In the genomic region with DNA sequence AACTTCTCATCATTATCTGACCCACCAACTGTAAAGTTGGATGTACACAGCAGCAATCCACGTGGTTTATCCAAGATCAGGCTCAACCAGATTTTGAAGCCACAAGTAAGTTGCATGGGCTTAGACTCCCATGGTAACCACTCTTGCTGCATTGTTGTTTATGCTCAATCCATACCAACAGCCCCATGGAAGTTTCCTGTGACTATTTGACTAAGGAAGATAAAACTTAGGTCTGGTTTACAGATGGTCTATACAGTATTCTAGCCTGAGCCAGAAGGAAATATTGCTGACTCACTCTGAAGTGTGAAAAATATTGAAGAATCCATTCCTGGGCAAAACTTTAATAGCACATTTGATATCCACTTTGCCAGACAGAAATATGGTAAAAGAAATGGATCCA, we compare ENCODE assay signal across 24 cellular contexts.
DNase-seq lines count a peak whose midpoint lies in the region; ATAC-seq, FAIRE-seq and TF ChIP-seq lines count a peak whose summit lies in the region.
"Had no signal": no experiment of that assay in that cellular context is flagged by ENCODE, and none has a peak within 500 bp of the region (broad histone marks: within the 10 kb centered on the region; RNA-seq: fewer than 3 reads in every experiment).

No MANE protein-coding gene starts in this region.

- H3K27ac ChIP-seq in A549: peak overlapping the region in 1 of 2 experiments; percentile 38; a peak in 3 of 6 replicates
- H3K27ac ChIP-seq: ascending aorta; BLaER1 treated with 17β-estradiol and CSF1 and Interleukin-3, amounts not matched to agents 10 nM and 100 nM; colonic mucosa; gastrocnemius medialis; KMS-11; sigmoid colon; WERI-Rb-1 had no signal

- H3K4me1 ChIP-seq in A549: peaks cover 14% of the 10 kb centered on the region; the same call in 1 of the 3 replicates
- H3K4me1 ChIP-seq: BLaER1 treated with 17β-estradiol and CSF1 and Interleukin-3, amounts not matched to agents 10 nM and 100 nM; colonic mucosa; gastrocnemius medialis; sigmoid colon had no signal

- TF ChIP-seq EP300 in A549 (IDR thresholded peaks at IDR 0.05): no peak

- CTCF ChIA-PET in A549 (lab: Yijun Ruan, JAX): interaction anchor here (1.0 kb wide), 1 partner anchor 1327 kb away, joined by 3 read pairs; no protein-coding TSS in a partner anchor

- peak in 1 of 2 experiments; percentile 14 for DNase-seq in A549 (ENCODE audit: low read depth in 1 of 2, low spot score in 1 of 2)
- peak; percentile 34 for DNase-seq in HT1080 (ENCODE audit: low read depth)
- DNase-seq in cardiac fibroblast (ENCODE audit: low read depth in 2 of 2): peak; percentile 46 to 54
- peak; percentile 53 for DNase-seq in iris pigment epithelial cell (ENCODE audit: low read depth)
- no peak for DNase-seq in activated naive CD4-positive, alpha-beta T cell (lab: John Stamatoyannopoulos, UW)
- DNase-seq in RKO (ENCODE audit: low spot score): no peak
- DNase-seq in T-helper 1 cell: no peak
- DNase-seq: activated CD4-positive, alpha-beta T cell treated with anti-CD3 and anti-CD28 coated beads, Interleukin-2, amount 50 U/mL, for 48 hours; activated naive CD4-positive, alpha-beta T cell treated with anti-CD3 and anti-CD28 coated beads, Interleukin-2, amount 50 U/mL, for 16 hours; colonic mucosa; gastrocnemius medialis; natural killer cell; NCI-H2029; NCI-H446; sigmoid colon; T-helper 2 cell; WERI-Rb-1 had no signal

- H3K9me3 ChIP-seq in A549: no peaks in the 10 kb centered on the region
- H3K9me3 ChIP-seq: ascending aorta, colonic mucosa, gastrocnemius medialis, sigmoid colon had no signal

- no peak for TF ChIP-seq POLR2A in A549 (IDR thresholded peaks at IDR 0.05; ENCODE audit: low read length)

- POLR2A ChIA-PET in A549 (lab: Yijun Ruan, JAX): no interaction called here

- no peak overlapping the region for H3K4me3 ChIP-seq in A549
- H3K4me3 ChIP-seq in cardiac fibroblast (replicated peaks in 1 of 2; ENCODE audit: low read depth in 2 of 2, low read length in 2 of 2): no peak overlapping the region
- H3K4me3 ChIP-seq: ascending aorta; BLaER1 treated with 17β-estradiol and CSF1 and Interleukin-3, amounts not matched to agents 10 nM and 100 nM; colonic mucosa; gastrocnemius medialis; sigmoid colon had no signal

- 57% methylated on average over 1 of the region's 1 CpG for WGBS in A549 (ENCODE audit: missing lambda C conversion rate)

- H3K4me2 ChIP-seq in A549: no peak overlapping the region
- H3K4me2 ChIP-seq: BLaER1 treated with 17β-estradiol and CSF1 and Interleukin-3, amounts not matched to agents 10 nM and 100 nM; KMS-11 had no signal

- ATAC-seq in A549 (no peak), GM21576 (IDR thresholded peaks at IDR 0.05; ENCODE audit: unreplicated experiment) (no peak)
- ATAC-seq: gastrocnemius medialis, natural killer cell, Panc1 had no signal

- TF ChIP-seq RAD21 in A549 (conservative IDR thresholded peaks at IDR 0.05 in 1 of 2, IDR thresholded peaks at IDR 0.05 in 1 of 2): no peak

- no peak for TF ChIP-seq CTCF in A549 (IDR thresholded peaks at IDR 0.05)
- TF ChIP-seq CTCF in cardiac fibroblast (IDR thresholded peaks at IDR 0.05; ENCODE audit: low read depth, low read length): no peak

- no peak for FAIRE-seq in A549 (lab: Jason Lieb, UNC)
- FAIRE-seq: G401.6, H1 had no signal

TF ChIP-seq in A549, 52 proteins besides CTCF, POLR2A, EP300 and RAD21:
- TF ChIP-seq HEYL (CRISPR knock-in tag; IDR thresholded peaks at IDR 0.05) (no peak), ZNF302 (CRISPR knock-in tag; IDR thresholded peaks at IDR 0.05) (no peak), RNF2 (IDR thresholded peaks at IDR 0.05; ENCODE audit: borderline replicate concordance, low read depth) (no peak), NFE2L2 (conservative IDR thresholded peaks at IDR 0.05; ENCODE audit: low read length) (peak; percentile 69), ZFP36 (IDR thresholded peaks at IDR 0.05; ENCODE audit: borderline replicate concordance, partially characterized antibody) (no peak), KDM5A (IDR thresholded peaks at IDR 0.05) (no peak), BHLHE40 (IDR thresholded peaks at IDR 0.05; ENCODE audit: low read depth, low read length) (no peak), MAFK (IDR thresholded peaks at IDR 0.05; ENCODE audit: partially characterized antibody) (peak; percentile 85), ZC3H11A (IDR thresholded peaks at IDR 0.05) (no peak), HOXA7 (CRISPR knock-in tag; IDR thresholded peaks at IDR 0.05) (no peak), EHMT2 (IDR thresholded peaks at IDR 0.05; ENCODE audit: low read depth) (no peak)

Comparison
In these comparisons a context has a peak if more than half of its experiments do, and no peak if none do; other contexts are left out.
1. DNase-seq: peak in HT1080 (single experiment), cardiac fibroblast (2 of 2) and iris pigment epithelial cell (single experiment); none in activated naive CD4-positive, alpha-beta T cell (0 of 4), RKO (single experiment) and T-helper 1 cell (0 of 5).